ENCODE assay signal across 30 cellular contexts in genomic region chr1:6239213-6239752, GRCh38. TPM values are rescaled to one million over a fixed set of nuclear protein-coding genes. Genes with fewer than 3 reads are reported as not detected.
DNase-seq lines count a peak whose midpoint lies in the region; ATAC-seq and TF ChIP-seq lines count a peak whose summit lies in the region.
"Had no signal": no experiment of that assay in that cellular context is flagged by ENCODE, and none has a peak within 500 bp of the region (broad histone marks: within the 10 kb centered on the region; RNA-seq: fewer than 3 reads in every experiment).

No MANE protein-coding gene starts in this region.

- H3K4me2 ChIP-seq in DND-41 (ENCODE audit: insufficient read depth, low read length) (no peak overlapping the region), neural progenitor cell (peak overlapping the region; percentile 96)

- CTCF ChIA-PET in HEK293 (lab: Yijun Ruan, JAX), result interaction anchor here (0.6 to 2.8 kb wide), 19 partner anchors 7 to 247 kb away, joined by 3 to 14 read pairs (median 5); partner anchors contain the start of gene RNF207

- H3K4me3 Mint-ChIP-seq in glutamatergic neuron (ENCODE audit: unreplicated experiment), result peak overlapping the region; percentile 18
- peak overlapping the region; percentile 72 for H3K4me3 Mint-ChIP-seq in neural progenitor cell
- H3K4me3 Mint-ChIP-seq in activated T-cell treated with anti-CD3 and anti-CD28 coated beads, Interleukin-2, amount 50 U/mL, for 24 hours, result no peak overlapping the region
- H3K4me3 Mint-ChIP-seq: activated CD4-positive, alpha-beta memory T cell treated with anti-CD3 and anti-CD28 coated beads, Interleukin-2, amount 10 ng/mL, durations not matched to agents 7 days and 5 days; activated T-helper 1 cell treated with anti-CD3 and anti-CD28 coated beads, Interleukin-12 subunit alpha, Interleukin-12 subunit beta, Interleukin-2, Interleukin-4 antibody, amounts not matched to agents 30 ng/mL and 10 ng/mL and 1 ng/mL, durations not matched to agents 14 hours and 24 hours and 36 hours; B cell; stimulated activated naive B cell treated with anti-CD40 and anti-IgM and Interleukin-4, amounts not matched to agents 10 μg/mL and 1 μg/mL and 100 μg/mL, for 72 hours had no signal

- POLR2A ChIA-PET in HEK293 (lab: Yijun Ruan, JAX), result interaction anchor here (1.0 kb wide), 1 partner anchor 15 kb away, joined by 3 read pairs; no protein-coding TSS in a partner anchor

- H3K4me1 ChIP-seq in DND-41 (ENCODE audit: insufficient read depth, low read length) (peaks cover 15% of the 10 kb centered on the region), HEK293 (ENCODE audit: control insufficient read depth, insufficient read depth, low read length) (no peaks in the 10 kb centered on the region; the same call in 1 of the 2 replicates), neural progenitor cell (peaks cover 59% of the 10 kb centered on the region)

- DNase-seq in DND-41 (no peak), glutamatergic neuron (no peak), neural progenitor cell (ENCODE audit: low spot score) (peak; percentile 65), glomerular visceral epithelial cell (ENCODE audit: extremely low spot score) (no peak), nucleus accumbens (lab: John Stamatoyannopoulos, UW) (no peak)
- no peak for DNase-seq in activated T-cell treated with anti-CD3 and anti-CD28 coated beads, Interleukin-2, amount 50 U/mL, for 24 hours
- DNase-seq: activated CD4-positive, alpha-beta memory T cell treated with anti-CD3 and anti-CD28 coated beads, Interleukin-2, amount 10 ng/mL, durations not matched to agents 7 days and 5 days; activated CD8-positive, alpha-beta memory T cell treated with anti-CD3 and anti-CD28 coated beads, Interleukin-2, amount 50 U/mL, for 4 hours; activated naive CD4-positive, alpha-beta T cell treated with Interleukin-2 at 50 U/mL for 16 hours; caudate nucleus; KG1; lower lobe of right lung; naive thymus-derived CD8-positive, alpha-beta T cell; NCI-H1417 treated with DMSO at 0.1 percent for 48 hours; NCI-H2029 treated with DMSO at 0.1 percent for 48 hours; NCI-H2227 treated with DMSO at 0.1 percent for 48 hours; NCI-H526 treated with DMSO at 0.1 percent for 48 hours; retina; SHP77 treated with DMSO at 0.1 percent for 48 hours; stimulated activated naive B cell treated with anti-CD40 and anti-IgM and Interleukin-4, amounts not matched to agents 10 μg/mL and 1 μg/mL and 100 μg/mL, for 72 hours; testis had no signal

- H3K27ac ChIP-seq in DND-41 (ENCODE audit: low read length) (no peak overlapping the region), HEK293 (ENCODE audit: extremely low read depth, low read depth, low read length) (no peak overlapping the region), neural progenitor cell (peak overlapping the region; percentile 89)
- H3K27ac ChIP-seq: coronary artery, lower lobe of right lung, pancreas, skin epidermis, testis had no signal

- TF ChIP-seq CTCF in DND-41 (IDR thresholded peaks at IDR 0.05; ENCODE audit: borderline replicate concordance, extremely low read depth, low read length, poor library complexity, severe bottlenecking) (no peak), HEK293 (tag by site-specific recombination; IDR thresholded peaks at IDR 0.05) (no peak), glutamatergic neuron (IDR thresholded peaks at IDR 0.05; ENCODE audit: partially characterized antibody, unreplicated experiment) (no peak), neural progenitor cell (IDR thresholded peaks at IDR 0.05) (no peak)

- peak overlapping the region; percentile 39 for H3K27ac Mint-ChIP-seq in glutamatergic neuron (ENCODE audit: unreplicated experiment)
- peak overlapping the region; percentile 57 for H3K27ac Mint-ChIP-seq in neural progenitor cell
- no peak overlapping the region for H3K27ac Mint-ChIP-seq in activated T-cell treated with anti-CD3 and anti-CD28 coated beads, Interleukin-2, amount 50 U/mL, for 24 hours
- H3K27ac Mint-ChIP-seq: activated CD4-positive, alpha-beta memory T cell treated with anti-CD3 and anti-CD28 coated beads, Interleukin-2, amount 10 ng/mL, durations not matched to agents 7 days and 5 days; activated T-helper 1 cell treated with anti-CD3 and anti-CD28 coated beads, Interleukin-12 subunit alpha, Interleukin-12 subunit beta, Interleukin-2, Interleukin-4 antibody, amounts not matched to agents 30 ng/mL and 10 ng/mL and 1 ng/mL, durations not matched to agents 14 hours and 24 hours and 36 hours; B cell; naive thymus-derived CD8-positive, alpha-beta T cell; stimulated activated naive B cell treated with anti-CD40 and anti-IgM and Interleukin-4, amounts not matched to agents 10 μg/mL and 1 μg/mL and 100 μg/mL, for 72 hours had no signal

- ATAC-seq in DND-41 (ENCODE audit: insufficient read depth, low read depth), result no peak
- ATAC-seq: lower lobe of right lung; naive thymus-derived CD8-positive, alpha-beta T cell; pancreas; stimulated activated naive B cell treated with anti-CD40 and anti-IgM and Interleukin-4, amounts not matched to agents 10 μg/mL and 1 μg/mL and 100 μg/mL, for 72 hours had no signal

- H3K4me3 ChIP-seq in DND-41 (ENCODE audit: low read depth in 1 of 2, low read length in 2 of 2) (no peak overlapping the region), HEK293 (ENCODE audit: low read depth, low read length) (no peak overlapping the region), neural progenitor cell (peak overlapping the region; percentile 72)
- H3K4me3 ChIP-seq: coronary artery, lower lobe of right lung, MG63, pancreas, skin epidermis, testis had no signal

- H3K27me3 Mint-ChIP-seq in glutamatergic neuron (ENCODE audit: unreplicated experiment) (peaks cover 10% of the 10 kb centered on the region), neural progenitor cell (ENCODE audit: insufficient read depth, low read depth) (peaks cover 26% of the 10 kb centered on the region)
- peaks cover 46% of the 10 kb centered on the region for H3K27me3 Mint-ChIP-seq in activated T-cell treated with anti-CD3 and anti-CD28 coated beads, Interleukin-2, amount 50 U/mL, for 24 hours

- H3K9ac ChIP-seq in DND-41 (ENCODE audit: low read depth, low read length), result 0 out of 2 replicates have a peak overlapping the region, but pooled peaks have one; percentile 12
- no peak overlapping the region for H3K9ac ChIP-seq in neural progenitor cell

- peaks cover 10% of the 10 kb centered on the region for H3K4me1 Mint-ChIP-seq in glutamatergic neuron (ENCODE audit: low read depth, unreplicated experiment)
- H3K4me1 Mint-ChIP-seq in neural progenitor cell, result peaks cover 64% of the 10 kb centered on the region
- H3K4me1 Mint-ChIP-seq in activated T-cell treated with anti-CD3 and anti-CD28 coated beads, Interleukin-2, amount 50 U/mL, for 24 hours (ENCODE audit: low read depth), result peaks cover 16% of the 10 kb centered on the region

- H3K9me3 ChIP-seq in DND-41 (ENCODE audit: insufficient read depth, low read length, severe bottlenecking), result no peaks in the 10 kb centered on the region
- no peaks in the 10 kb centered on the region for H3K9me3 ChIP-seq in HEK293 (ENCODE audit: control insufficient read depth, insufficient read depth, low read depth, low read length)
- H3K9me3 ChIP-seq in neural progenitor cell (ENCODE audit: low read depth), result no peaks in the 10 kb centered on the region
- H3K9me3 ChIP-seq: lower lobe of right lung, MG63, pancreas, testis had no signal

- H3K36me3 ChIP-seq in DND-41 (ENCODE audit: insufficient read depth, low read length) (peaks cover 3% of the 10 kb centered on the region), HEK293 (ENCODE audit: control insufficient read depth in 2 of 2, insufficient read depth in 1 of 2, low read length in 2 of 2) (peaks cover 0 to 4% of the 10 kb centered on the region in 2 experiments; a peak in 1 of 3 replicates), neural progenitor cell (no peaks in the 10 kb centered on the region)
- H3K36me3 ChIP-seq: lower lobe of right lung, pancreas had no signal

- H3K79me2 ChIP-seq in DND-41 (ENCODE audit: insufficient read depth, low read length) (peaks cover 14% of the 10 kb centered on the region), neural progenitor cell (ENCODE audit: low read depth) (peaks cover 29% of the 10 kb centered on the region)

- H2AFZ ChIP-seq in DND-41 (ENCODE audit: low read depth, low read length) (no peak overlapping the region), neural progenitor cell (replicated peaks) (no peak overlapping the region)

- H3F3A ChIP-seq in neural progenitor cell (ENCODE audit: low read depth), result peaks cover 78% of the 10 kb centered on the region

- peaks cover 10% of the 10 kb centered on the region for H4K20me1 ChIP-seq in DND-41 (ENCODE audit: insufficient read depth, low read length)
- H4K20me1 ChIP-seq in neural progenitor cell (ENCODE audit: low read depth), result peaks cover 14% of the 10 kb centered on the region

- H3K36me3 Mint-ChIP-seq in glutamatergic neuron (ENCODE audit: unreplicated experiment), result no peaks in the 10 kb centered on the region
- no peaks in the 10 kb centered on the region for H3K36me3 Mint-ChIP-seq in neural progenitor cell
- H3K36me3 Mint-ChIP-seq in activated T-cell treated with anti-CD3 and anti-CD28 coated beads, Interleukin-2, amount 50 U/mL, for 24 hours (ENCODE audit: low read depth), result peaks cover 12% of the 10 kb centered on the region

- H3K9me3 Mint-ChIP-seq in glutamatergic neuron (ENCODE audit: unreplicated experiment), result peaks cover 13% of the 10 kb centered on the region
- peaks cover 4% of the 10 kb centered on the region for H3K9me3 Mint-ChIP-seq in neural progenitor cell
- H3K9me3 Mint-ChIP-seq in activated T-cell treated with anti-CD3 and anti-CD28 coated beads, Interleukin-2, amount 50 U/mL, for 24 hours, result no peaks in the 10 kb centered on the region
- H3K9me3 Mint-ChIP-seq: activated CD4-positive, alpha-beta memory T cell treated with anti-CD3 and anti-CD28 coated beads, Interleukin-2, amount 10 ng/mL, durations not matched to agents 7 days and 5 days; activated T-helper 1 cell treated with anti-CD3 and anti-CD28 coated beads, Interleukin-12 subunit alpha, Interleukin-12 subunit beta, Interleukin-2, Interleukin-4 antibody, amounts not matched to agents 30 ng/mL and 10 ng/mL and 1 ng/mL, durations not matched to agents 14 hours and 24 hours and 36 hours; stimulated activated naive B cell treated with anti-CD40 and anti-IgM and Interleukin-4, amounts not matched to agents 10 μg/mL and 1 μg/mL and 100 μg/mL, for 72 hours had no signal

- H3K27me3 ChIP-seq in DND-41 (ENCODE audit: insufficient read depth, low read length, poor library complexity) (no peaks in the 10 kb centered on the region), neural progenitor cell (peaks cover 12% of the 10 kb centered on the region)
- H3K27me3 ChIP-seq: testis had no signal

RNA-seq across cellular contexts. Expression of gene ICMT, which starts 3.5 kb away (rescaled TPM):
- total RNA-seq in glutamatergic neuron (ENCODE audit: unreplicated experiment) (55.5 TPM), neural progenitor cell (ENCODE audit: low replicate concordance) (88.4 and 118 TPM in 2 replicates)

RNA-seq across cellular contexts. Expression of gene HES3, which starts 4.7 kb away (rescaled TPM):
- 0.66 TPM for total RNA-seq in glutamatergic neuron (ENCODE audit: unreplicated experiment)
- total RNA-seq in neural progenitor cell (ENCODE audit: low replicate concordance), result 5.5 and 22.2 TPM in 2 replicates
- total RNA-seq: activated CD4-positive, alpha-beta memory T cell treated with anti-CD3 and anti-CD28 coated beads, Interleukin-2, amount 10 ng/mL, durations not matched to agents 7 days and 5 days; activated T-helper 1 cell treated with anti-CD3 and anti-CD28 coated beads, Interleukin-12 subunit alpha, Interleukin-12 subunit beta, Interleukin-2, Interleukin-4 antibody, amounts not matched to agents 30 ng/mL and 10 ng/mL and 1 ng/mL, durations not matched to agents 14 hours and 24 hours and 36 hours; B cell; HT1080; lower lobe of right lung; mononuclear cell; naive thymus-derived CD8-positive, alpha-beta T cell; pancreas; testis had no signal

RNA-seq across cellular contexts. Expression of gene GPR153, which starts 21.6 kb away (rescaled TPM):
- total RNA-seq in glutamatergic neuron (ENCODE audit: unreplicated experiment), result 174 TPM
- 8.4 and 27.3 TPM in 2 replicates for total RNA-seq in neural progenitor cell (ENCODE audit: low replicate concordance)

RNA-seq across cellular contexts. Expression of gene RNF207, which starts 33.4 kb away (rescaled TPM):
- total RNA-seq in glutamatergic neuron (ENCODE audit: unreplicated experiment) (5.6 TPM), neural progenitor cell (ENCODE audit: low replicate concordance) (3.1 and 5.9 TPM in 2 replicates)

RNA-seq across cellular contexts. Expression of gene RPL22, which starts 39.9 kb away (rescaled TPM):
- 275 TPM for total RNA-seq in glutamatergic neuron (ENCODE audit: unreplicated experiment)
- total RNA-seq in neural progenitor cell (ENCODE audit: low replicate concordance), result 261 and 410 TPM in 2 replicates
